Comparison of ENCODE assay signal across 8 cellular contexts in genomic region chr14:53055003-53055402, GRCh38.
DNase-seq lines count a peak whose midpoint lies in the region; ATAC-seq and TF ChIP-seq lines count a peak whose summit lies in the region.

No MANE protein-coding gene starts in this region.

- POLR2A ChIA-PET in RWPE1 (lab: Yijun Ruan, JAX; ENCODE audit: low non-redundant PET), result no interaction called here

- no peak overlapping the region for H3K9ac ChIP-seq in Karpas-422 (ENCODE audit: low read length)

- no peak overlapping the region for H2AFZ ChIP-seq in Karpas-422 (ENCODE audit: low read length)

- H3K27ac ChIP-seq in Karpas-422 (ENCODE audit: low read length) (no peak overlapping the region), RWPE1 (no peak overlapping the region)

- intact Hi-C loops in CD14-positive monocyte (cut with micrococcal nuclease), result loop anchor here (2.0 to 10.0 kb wide), 2 partner anchors 230 to 232 kb away; no protein-coding TSS in a partner anchor

- H3K4me3 ChIP-seq in Karpas-422 (ENCODE audit: low read length) (no peak overlapping the region), epithelial cell of esophagus (ENCODE audit: low read length) (no peak overlapping the region)

- peaks cover 4 to 20% of the 10 kb centered on the region in 2 donors for H3K36me3 Mint-ChIP-seq in CD14-positive monocyte

- H3K4me3 Mint-ChIP-seq in CD14-positive monocyte, result no peak overlapping the region

- H3K79me2 ChIP-seq in Karpas-422 (ENCODE audit: low read length), result peaks cover 21% of the 10 kb centered on the region

- no peak overlapping the region for H3K4me2 ChIP-seq in Karpas-422 (ENCODE audit: low read depth, low read length, poor library complexity, severe bottlenecking)

- ATAC-seq in GM18868 (IDR thresholded peaks at IDR 0.05; ENCODE audit: unreplicated experiment), result peak; percentile 65

- H3K9me2 ChIP-seq in Karpas-422 (replicated peaks; ENCODE audit: insufficient read depth, low read length), result no peaks in the 10 kb centered on the region

- no peaks in the 10 kb centered on the region for H3K9me3 Mint-ChIP-seq in CD14-positive monocyte

- no peaks in the 10 kb centered on the region for H4K20me1 ChIP-seq in Karpas-422 (ENCODE audit: insufficient read depth, low read depth, low read length)

- H3K36me3 ChIP-seq in Karpas-422 (ENCODE audit: insufficient read depth, low read length), result peaks cover 57% of the 10 kb centered on the region

- H3K9me3 ChIP-seq in Karpas-422 (ENCODE audit: low read length), result no peaks in the 10 kb centered on the region

- CTCF ChIA-PET in RWPE1 (lab: Yijun Ruan, JAX), result interaction anchor here (0.6 to 1.6 kb wide), 5 partner anchors 10 to 230 kb away, joined by 3 to 4 read pairs (median 3); no protein-coding TSS in a partner anchor

- no peaks in the 10 kb centered on the region for H3K27me3 ChIP-seq in Karpas-422 (ENCODE audit: low read length)

- H3K27ac Mint-ChIP-seq in CD14-positive monocyte, result no peak overlapping the region

- DNase-seq in CD14-positive monocyte (ENCODE audit: low spot score) (no peak), Karpas-422 (peak; percentile 78), RWPE1 (ENCODE audit: low spot score) (peak; percentile 38), epithelial cell of esophagus (ENCODE audit: low read depth) (peak; percentile 58), myocyte (ENCODE audit: low read depth) (peak; percentile 78)
- DNase-seq in activated CD4-positive, CD25-positive, alpha-beta regulatory T cell treated with anti-CD3 and anti-CD28 coated beads, Interleukin-2, amount 50 U/mL, for 72 hours, result no peak
- no peak for DNase-seq in NK-92 treated with Interleukin-12 subunit alpha and Interleukin-12 subunit beta, amount 100 ng/mL, for 24 hours (lab: John Stamatoyannopoulos, UW)

- H3K27me3 Mint-ChIP-seq in CD14-positive monocyte (ENCODE audit: low read depth in 3 of 3), result no peaks in the 10 kb centered on the region

- no peaks in the 10 kb centered on the region for H3K4me1 ChIP-seq in Karpas-422 (ENCODE audit: low read length)

- TF ChIP-seq CTCF in CD14-positive monocyte (IDR thresholded peaks at IDR 0.05) (peak; percentile 84), RWPE1 (conservative IDR thresholded peaks at IDR 0.05; ENCODE audit: low read depth) (peak; percentile 78), epithelial cell of esophagus (IDR thresholded peaks at IDR 0.05; ENCODE audit: insufficient read depth, low read depth, low read length, missing control alignments) (peak; percentile 71)

- peaks cover under 1% of the 10 kb centered on the region for H3K4me1 Mint-ChIP-seq in CD14-positive monocyte

Comparison
In these comparisons a context has a peak if more than half of its experiments do, and no peak if none do; other contexts are left out.
1. DNase-seq: peak in Karpas-422 (single experiment), RWPE1 (single experiment), epithelial cell of esophagus (single experiment) and myocyte (single experiment); none in CD14-positive monocyte (single experiment), activated CD4-positive, CD25-positive, alpha-beta regulatory T cell treated with anti-CD3 and anti-CD28 coated beads, Interleukin-2, amount 50 U/mL, for 72 hours (single experiment) and NK-92 treated with Interleukin-12 subunit alpha and Interleukin-12 subunit beta, amount 100 ng/mL, for 24 hours (single experiment).
2. Peak in every context shown above with its lines, with median percentiles within 50 percentile points of each other: CTCF ChIP-seq.